ENCODE assay signal across 15 cellular contexts in the genomic region with DNA sequence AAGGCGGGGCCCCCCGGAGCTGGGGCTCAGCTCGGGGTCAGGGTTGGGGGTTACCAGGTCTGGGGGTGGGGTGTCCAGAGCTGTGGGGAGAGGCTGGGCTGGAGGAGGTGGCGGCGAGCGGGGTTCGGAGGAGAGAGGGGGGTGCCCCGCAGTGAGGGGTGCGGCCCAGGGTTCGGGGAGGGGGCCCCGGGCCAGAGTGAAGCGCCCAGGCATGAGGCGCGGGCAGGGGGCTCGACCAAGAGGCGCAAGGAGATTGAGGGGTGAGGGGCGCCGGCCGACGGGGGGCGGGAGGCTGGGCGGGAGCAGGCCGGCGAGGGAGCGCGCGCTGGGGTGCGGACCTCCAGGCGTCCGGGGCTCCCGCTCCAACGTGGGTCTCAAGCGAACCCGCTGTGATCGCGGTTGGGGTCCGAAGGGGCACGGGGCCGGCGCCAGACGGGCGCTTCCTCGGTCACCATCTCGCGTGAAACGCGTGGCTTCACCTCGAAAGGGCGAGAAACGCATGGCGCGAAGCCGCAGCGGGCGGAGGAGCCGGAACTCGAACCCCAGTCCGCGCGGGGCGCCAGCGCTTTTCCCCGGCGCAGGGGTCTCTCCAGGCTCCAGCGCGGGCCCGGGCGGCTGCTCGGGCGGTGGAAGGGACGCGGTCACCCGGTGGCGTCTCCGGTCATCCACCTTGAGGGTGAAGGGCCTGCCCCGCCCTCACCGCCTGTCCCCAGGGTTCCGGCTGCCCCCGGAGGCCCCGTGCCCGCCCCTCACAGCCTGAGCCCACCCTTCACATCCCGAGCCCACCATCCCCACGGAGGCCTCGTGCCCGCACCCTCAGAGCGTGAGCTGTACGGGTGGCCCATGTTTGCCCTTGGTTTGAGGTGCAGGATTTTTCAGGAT. TPM values are rescaled to one million over a fixed set of nuclear protein-coding genes. Genes with fewer than 3 reads are reported as not detected.
DNase-seq lines count a peak whose midpoint lies in the region; ATAC-seq and TF ChIP-seq lines count a peak whose summit lies in the region.
"Had no signal": no experiment of that assay in that cellular context is flagged by ENCODE, and none has a peak within 500 bp of the region (broad histone marks: within the 10 kb centered on the region; RNA-seq: fewer than 3 reads in every experiment).

No MANE protein-coding gene starts in this region.

- H3F3A ChIP-seq in neural progenitor cell (ENCODE audit: low read depth): peaks cover 16% of the 10 kb centered on the region

- H4K20me1 ChIP-seq in neural progenitor cell (ENCODE audit: low read depth): no peaks in the 10 kb centered on the region

- DNase-seq in Caco-2: no peak
- DNase-seq in LNCaP clone FGC (ENCODE audit: low read depth): no peak
- no peak for DNase-seq in effector memory CD4-positive, alpha-beta T cell
- peak; percentile 30 for DNase-seq in neural progenitor cell (ENCODE audit: low spot score)
- DNase-seq in activated T-helper 1 cell treated with anti-CD3 and anti-CD28 coated beads, Interleukin-12 subunit alpha, Interleukin-12 subunit beta, Interleukin-2, Interleukin-4 antibody, amounts not matched to agents 30 ng/mL and 10 ng/mL and 1 ng/mL, durations not matched to agents 14 hours and 24 hours and 36 hours (ENCODE audit: low spot score): no peak
- no peak for DNase-seq in posterior cingulate gyrus
- no peak for DNase-seq in ureter (ENCODE audit: low spot score)
- DNase-seq: NCI-H2029; stimulated activated CD4-positive, alpha-beta T cell treated with anti-CD3 and anti-CD28 coated beads, Interleukin-4, amount 100 ng/mL, for 24 hours; T-helper 17 cell; thyroid gland had no signal

- H3K9me3 ChIP-seq in Caco-2 (no peaks in the 10 kb centered on the region), neural progenitor cell (ENCODE audit: low read depth) (no peaks in the 10 kb centered on the region)
- no peaks in the 10 kb centered on the region for H3K9me3 ChIP-seq in effector memory CD4-positive, alpha-beta T cell (ENCODE audit: control insufficient read depth, low read length)
- H3K9me3 ChIP-seq: thyroid gland had no signal

- peak overlapping the region; percentile 86 for H3K4me3 ChIP-seq in Caco-2 (ENCODE audit: low read depth, low read length)
- H3K4me3 ChIP-seq in LNCaP clone FGC (ENCODE audit: low read depth, low read length): peak overlapping the region; percentile 79
- peak overlapping the region; percentile 37 for H3K4me3 ChIP-seq in effector memory CD4-positive, alpha-beta T cell (ENCODE audit: insufficient read depth, low read depth, low read length, poor library complexity, severe bottlenecking)
- H3K4me3 ChIP-seq in neural progenitor cell: peak overlapping the region; percentile 47
- H3K4me3 ChIP-seq: thyroid gland had no signal

- CTCF ChIA-PET in Caco-2 (lab: Charles Lee): no interaction called here

- no peaks in the 10 kb centered on the region for H3K27me3 Mint-ChIP-seq in Caco-2 (ENCODE audit: insufficient read depth, unreplicated experiment)
- peaks cover 43% of the 10 kb centered on the region for H3K27me3 Mint-ChIP-seq in neural progenitor cell (ENCODE audit: insufficient read depth, low read depth)
- peaks cover 26% of the 10 kb centered on the region for H3K27me3 Mint-ChIP-seq in activated T-helper 1 cell treated with anti-CD3 and anti-CD28 coated beads, Interleukin-12 subunit alpha, Interleukin-12 subunit beta, Interleukin-2, Interleukin-4 antibody, amounts not matched to agents 30 ng/mL and 10 ng/mL and 1 ng/mL, durations not matched to agents 14 hours and 24 hours and 36 hours (ENCODE audit: insufficient read depth)
- H3K27me3 Mint-ChIP-seq: T-helper 17 cell had no signal

- no TSS peak for BruUV-seq in Caco-2 (replicated peaks; lab: Mats Ljungman, UMichigan)

- H2AFZ ChIP-seq in neural progenitor cell (replicated peaks): peak overlapping the region; percentile 53

- H3K36me3 Mint-ChIP-seq in Caco-2 (ENCODE audit: insufficient read depth, unreplicated experiment) (peaks cover 2% of the 10 kb centered on the region), neural progenitor cell (no peaks in the 10 kb centered on the region)
- H3K36me3 Mint-ChIP-seq in activated T-helper 1 cell treated with anti-CD3 and anti-CD28 coated beads, Interleukin-12 subunit alpha, Interleukin-12 subunit beta, Interleukin-2, Interleukin-4 antibody, amounts not matched to agents 30 ng/mL and 10 ng/mL and 1 ng/mL, durations not matched to agents 14 hours and 24 hours and 36 hours (ENCODE audit: low read depth): no peaks in the 10 kb centered on the region

- H3K27ac Mint-ChIP-seq in Caco-2 (ENCODE audit: unreplicated experiment) (no peak overlapping the region), neural progenitor cell (no peak overlapping the region)
- no peak overlapping the region for H3K27ac Mint-ChIP-seq in activated T-helper 1 cell treated with anti-CD3 and anti-CD28 coated beads, Interleukin-12 subunit alpha, Interleukin-12 subunit beta, Interleukin-2, Interleukin-4 antibody, amounts not matched to agents 30 ng/mL and 10 ng/mL and 1 ng/mL, durations not matched to agents 14 hours and 24 hours and 36 hours
- H3K27ac Mint-ChIP-seq: T-helper 17 cell had no signal

- peaks cover 14% of the 10 kb centered on the region for H3K4me1 Mint-ChIP-seq in Caco-2 (ENCODE audit: low read depth, unreplicated experiment)
- H3K4me1 Mint-ChIP-seq in neural progenitor cell: peaks cover 7% of the 10 kb centered on the region
- peaks cover 10% of the 10 kb centered on the region for H3K4me1 Mint-ChIP-seq in activated T-helper 1 cell treated with anti-CD3 and anti-CD28 coated beads, Interleukin-12 subunit alpha, Interleukin-12 subunit beta, Interleukin-2, Interleukin-4 antibody, amounts not matched to agents 30 ng/mL and 10 ng/mL and 1 ng/mL, durations not matched to agents 14 hours and 24 hours and 36 hours (ENCODE audit: low read depth)

- H3K79me2 ChIP-seq in neural progenitor cell (ENCODE audit: low read depth): no peaks in the 10 kb centered on the region

- TF ChIP-seq CTCF in Caco-2 (IDR thresholded peaks at IDR 0.05; ENCODE audit: insufficient read depth in 1 of 2, low read depth in 1 of 2, low read length in 1 of 2, severe bottlenecking in 1 of 2, unreplicated experiment in 1 of 2) (no peak), LNCaP clone FGC (IDR thresholded peaks at IDR 0.05; ENCODE audit: control insufficient read depth, extremely low read depth, insufficient read depth) (no peak), neural progenitor cell (IDR thresholded peaks at IDR 0.05) (no peak)

- peak overlapping the region; percentile 87 for H3K4me2 ChIP-seq in neural progenitor cell

- H3K9me3 Mint-ChIP-seq in Caco-2 (ENCODE audit: unreplicated experiment): no peaks in the 10 kb centered on the region
- peaks cover 3% of the 10 kb centered on the region for H3K9me3 Mint-ChIP-seq in neural progenitor cell
- H3K9me3 Mint-ChIP-seq in activated T-helper 1 cell treated with anti-CD3 and anti-CD28 coated beads, Interleukin-12 subunit alpha, Interleukin-12 subunit beta, Interleukin-2, Interleukin-4 antibody, amounts not matched to agents 30 ng/mL and 10 ng/mL and 1 ng/mL, durations not matched to agents 14 hours and 24 hours and 36 hours: no peaks in the 10 kb centered on the region

- POLR2A ChIA-PET in Caco-2 (lab: Charles Lee): interaction anchor here (0.6 kb wide), 3 partner anchors 56 to 124 kb away, joined by 3 to 4 read pairs (median 3); no protein-coding TSS in a partner anchor

- H3K36me3 ChIP-seq in Caco-2 (ENCODE audit: control insufficient read depth, insufficient read depth, low read length): 0 out of 2 replicates have a peak, but pooled peaks cover 4% of the 10 kb centered on the region
- no peaks in the 10 kb centered on the region for H3K36me3 ChIP-seq in effector memory CD4-positive, alpha-beta T cell (ENCODE audit: control insufficient read depth, insufficient read depth, low read length)
- no peaks in the 10 kb centered on the region for H3K36me3 ChIP-seq in neural progenitor cell
- H3K36me3 ChIP-seq: thyroid gland had no signal

- intact Hi-C loops in Caco-2 (cut with micrococcal nuclease; ENCODE audit: unreplicated experiment): no loop called here
- intact Hi-C loops in activated T-helper 1 cell treated with anti-CD3 and anti-CD28 coated beads, Interleukin-12 subunit alpha, Interleukin-12 subunit beta, Interleukin-2, Interleukin-4 antibody, amounts not matched to agents 30 ng/mL and 10 ng/mL and 1 ng/mL, durations not matched to agents 14 hours and 24 hours and 36 hours (cut with micrococcal nuclease): no loop called here
- intact Hi-C loops in posterior cingulate gyrus (cut with DNase I): no loop called here

- H3K4me1 ChIP-seq in Caco-2 (peaks cover 27% of the 10 kb centered on the region), neural progenitor cell (peaks cover 4% of the 10 kb centered on the region)
- H3K4me1 ChIP-seq in effector memory CD4-positive, alpha-beta T cell (ENCODE audit: control insufficient read depth, insufficient read depth, low read length, poor library complexity, severe bottlenecking): peaks cover 19% of the 10 kb centered on the region

- H3K4me3 Mint-ChIP-seq in Caco-2 (ENCODE audit: unreplicated experiment) (peak overlapping the region; percentile 59), neural progenitor cell (no peak overlapping the region)
- H3K4me3 Mint-ChIP-seq in activated T-helper 1 cell treated with anti-CD3 and anti-CD28 coated beads, Interleukin-12 subunit alpha, Interleukin-12 subunit beta, Interleukin-2, Interleukin-4 antibody, amounts not matched to agents 30 ng/mL and 10 ng/mL and 1 ng/mL, durations not matched to agents 14 hours and 24 hours and 36 hours: no peak overlapping the region

- H3K9ac ChIP-seq in neural progenitor cell: no peak overlapping the region

- ATAC-seq in GM19035 (IDR thresholded peaks at IDR 0.05; ENCODE audit: unreplicated experiment): no peak

- H3K27ac ChIP-seq in effector memory CD4-positive, alpha-beta T cell (ENCODE audit: insufficient read depth, low read length, poor library complexity, severe bottlenecking): no peak overlapping the region
- H3K27ac ChIP-seq in neural progenitor cell: no peak overlapping the region
- H3K27ac ChIP-seq: thyroid gland had no signal

- no peaks in the 10 kb centered on the region for H3K27me3 ChIP-seq in Caco-2 (replicated peaks; ENCODE audit: control insufficient read depth, insufficient read depth, low read length)
- peaks cover 13% of the 10 kb centered on the region for H3K27me3 ChIP-seq in effector memory CD4-positive, alpha-beta T cell (replicated peaks; ENCODE audit: control insufficient read depth, insufficient read depth, low read length, poor library complexity, severe bottlenecking)
- H3K27me3 ChIP-seq in neural progenitor cell: peaks cover 55% of the 10 kb centered on the region

RNA-seq across cellular contexts. Expression of a gene that starts 0.9 kb away (rescaled TPM):
- 40.4 and 50.0 TPM in 2 replicates for total RNA-seq in Caco-2 (2022)
- total RNA-seq in neural progenitor cell (ENCODE audit: low replicate concordance): 5.2 and 21.1 TPM in 2 replicates
- total RNA-seq in activated T-helper 1 cell treated with anti-CD3 and anti-CD28 coated beads, Interleukin-12 subunit alpha, Interleukin-12 subunit beta, Interleukin-2, Interleukin-4 antibody, amounts not matched to agents 30 ng/mL and 10 ng/mL and 1 ng/mL, durations not matched to agents 14 hours and 24 hours and 36 hours: 32.2 and 35.2 TPM in 2 replicates
- total RNA-seq in ureter: 16.2 TPM

RNA-seq across cellular contexts. Expression of a gene that starts 15.9 kb away (rescaled TPM):
- total RNA-seq in Caco-2 (2022) (2,846 and 2,897 TPM in 2 replicates), neural progenitor cell (ENCODE audit: low replicate concordance) (1,914 and 5,602 TPM in 2 replicates), ureter (2,389 TPM)
- 2,076 and 2,133 TPM in 2 replicates for total RNA-seq in activated T-helper 1 cell treated with anti-CD3 and anti-CD28 coated beads, Interleukin-12 subunit alpha, Interleukin-12 subunit beta, Interleukin-2, Interleukin-4 antibody, amounts not matched to agents 30 ng/mL and 10 ng/mL and 1 ng/mL, durations not matched to agents 14 hours and 24 hours and 36 hours

RNA-seq across cellular contexts. Expression of a gene that starts 37.0 kb away (rescaled TPM):
- total RNA-seq in Caco-2 (2022): 7.8 and 8.1 TPM in 2 replicates
- 0.24 and 0.74 TPM in 2 replicates for total RNA-seq in neural progenitor cell (ENCODE audit: low replicate concordance)
- not detected in 2 replicates for total RNA-seq in activated T-helper 1 cell treated with anti-CD3 and anti-CD28 coated beads, Interleukin-12 subunit alpha, Interleukin-12 subunit beta, Interleukin-2, Interleukin-4 antibody, amounts not matched to agents 30 ng/mL and 10 ng/mL and 1 ng/mL, durations not matched to agents 14 hours and 24 hours and 36 hours
- total RNA-seq in ureter: 0.75 TPM
- total RNA-seq: activated CD8-positive, alpha-beta memory T cell treated with anti-CD3 and anti-CD28 coated beads for 36 hours; esophagus mucosa; HT1080; T-helper 17 cell had no signal
